Comparison of ENCODE assay signal across 20 cellular contexts in genomic region chr4:55906323-55906722, GRCh38. TPM values are rescaled to one million over a fixed set of nuclear protein-coding genes. Genes with fewer than 3 reads are reported as not detected.
A peak's percentile ranks its signal among the peaks of the same experiment; 100 is the strongest.
DNase-seq lines count a peak whose midpoint lies in the region; ATAC-seq lines count a peak whose summit lies in the region.
"Had no signal": no experiment of that assay in that cellular context is flagged by ENCODE, and none has a peak within 500 bp of the region (broad histone marks: within the 10 kb centered on the region; RNA-seq: fewer than 3 reads in every experiment).

No MANE protein-coding gene starts in this region.

- H3K27me3 ChIP-seq in CD4-positive, CD25-positive, alpha-beta regulatory T cell (ENCODE audit: control insufficient read depth, insufficient read depth, low read length): no peaks in the 10 kb centered on the region
- H3K27me3 ChIP-seq: BE2C had no signal

- H3K4me3 ChIP-seq in CD4-positive, CD25-positive, alpha-beta regulatory T cell (ENCODE audit: low read depth, low read length): no peak overlapping the region
- H3K4me3 ChIP-seq: GM23338 had no signal

- no peak overlapping the region for H3K4me3 Mint-ChIP-seq in activated CD4-positive, alpha-beta T cell treated with anti-CD3 and anti-CD28 coated beads, Interleukin-2, amount 10 ng/mL, durations not matched to agents 24 days and 14 days
- no peak overlapping the region for H3K4me3 Mint-ChIP-seq in CD4-positive, CD25-positive, alpha-beta regulatory T cell
- H3K4me3 Mint-ChIP-seq in T-cell: peak overlapping the region in 1 of 3 donors; percentile 55
- H3K4me3 Mint-ChIP-seq in activated CD4-positive, alpha-beta memory T cell treated with anti-CD3 and anti-CD28 coated beads, Interleukin-2, amount 10 ng/mL, durations not matched to agents 7 days and 5 days: no peak overlapping the region
- H3K4me3 Mint-ChIP-seq: GM23338 had no signal

- H3K27me3 Mint-ChIP-seq in activated CD4-positive, alpha-beta T cell treated with anti-CD3 and anti-CD28 coated beads, Interleukin-2, amount 10 ng/mL, durations not matched to agents 24 days and 14 days: no peaks in the 10 kb centered on the region
- H3K27me3 Mint-ChIP-seq in CD4-positive, CD25-positive, alpha-beta regulatory T cell: no peaks in the 10 kb centered on the region
- no peaks in the 10 kb centered on the region for H3K27me3 Mint-ChIP-seq in T-cell
- no peaks in the 10 kb centered on the region for H3K27me3 Mint-ChIP-seq in activated CD4-positive, alpha-beta memory T cell treated with anti-CD3 and anti-CD28 coated beads, Interleukin-2, amount 10 ng/mL, durations not matched to agents 7 days and 5 days
- H3K27me3 Mint-ChIP-seq: CD4-positive, alpha-beta memory T cell had no signal

- H3K36me3 Mint-ChIP-seq in activated CD4-positive, alpha-beta T cell treated with anti-CD3 and anti-CD28 coated beads, Interleukin-2, amount 10 ng/mL, durations not matched to agents 24 days and 14 days (ENCODE audit: low read depth): peaks cover 21% of the 10 kb centered on the region
- peaks cover 23% of the 10 kb centered on the region for H3K36me3 Mint-ChIP-seq in CD4-positive, CD25-positive, alpha-beta regulatory T cell
- peaks cover 18% of the 10 kb centered on the region for H3K36me3 Mint-ChIP-seq in T-cell
- peaks cover 32% of the 10 kb centered on the region for H3K36me3 Mint-ChIP-seq in activated CD4-positive, alpha-beta memory T cell treated with anti-CD3 and anti-CD28 coated beads, Interleukin-2, amount 10 ng/mL, durations not matched to agents 7 days and 5 days (ENCODE audit: low read depth)

- no peak for ATAC-seq in CD4-positive, CD25-positive, alpha-beta regulatory T cell (ENCODE audit: low read depth in 2 of 2)
- ATAC-seq in T-cell (replicated peaks in 1 of 4) (no peak), HG03280 (IDR thresholded peaks at IDR 0.05; ENCODE audit: unreplicated experiment) (no peak)
- ATAC-seq: GM23338, HepG2 had no signal

- no peaks in the 10 kb centered on the region for H3K9me3 Mint-ChIP-seq in activated CD4-positive, alpha-beta T cell treated with anti-CD3 and anti-CD28 coated beads, Interleukin-2, amount 10 ng/mL, durations not matched to agents 24 days and 14 days
- peaks cover 0 to 2% (median 0%) of the 10 kb centered on the region in 7 donors for H3K9me3 Mint-ChIP-seq in CD4-positive, CD25-positive, alpha-beta regulatory T cell
- H3K9me3 Mint-ChIP-seq in T-cell: no peaks in the 10 kb centered on the region
- no peaks in the 10 kb centered on the region for H3K9me3 Mint-ChIP-seq in activated CD4-positive, alpha-beta memory T cell treated with anti-CD3 and anti-CD28 coated beads, Interleukin-2, amount 10 ng/mL, durations not matched to agents 7 days and 5 days
- H3K9me3 Mint-ChIP-seq: CD4-positive, alpha-beta memory T cell; GM23338 had no signal

- H3K27ac ChIP-seq in CD4-positive, CD25-positive, alpha-beta regulatory T cell (ENCODE audit: insufficient read depth, low read length, poor library complexity, severe bottlenecking): no peak overlapping the region
- peak overlapping the region; percentile 36 for H3K27ac ChIP-seq in epithelial cell of prostate

- H3K27ac Mint-ChIP-seq in activated CD4-positive, alpha-beta T cell treated with anti-CD3 and anti-CD28 coated beads, Interleukin-2, amount 10 ng/mL, durations not matched to agents 24 days and 14 days: peak overlapping the region; percentile 69
- peak overlapping the region; percentile 9 to 67 (median 52) for H3K27ac Mint-ChIP-seq in CD4-positive, CD25-positive, alpha-beta regulatory T cell
- H3K27ac Mint-ChIP-seq in T-cell: peak overlapping the region; percentile 77 to 80
- H3K27ac Mint-ChIP-seq in activated CD4-positive, alpha-beta memory T cell treated with anti-CD3 and anti-CD28 coated beads, Interleukin-2, amount 10 ng/mL, durations not matched to agents 7 days and 5 days: no peak overlapping the region
- H3K27ac Mint-ChIP-seq: GM23338 had no signal

- POLR2A ChIA-PET in T-cell (lab: Charles Lee): interaction anchor here in 1 of 2 donors (0.6 kb wide), 1 partner anchor 127 kb away, joined by 3 read pairs; no protein-coding TSS in a partner anchor
- POLR2A ChIA-PET in activated CD4-positive, alpha-beta memory T cell treated with anti-CD3 and anti-CD28 coated beads, Interleukin-2, amount 10 ng/mL, durations not matched to agents 7 days and 5 days (lab: Charles Lee): no interaction called here

- no peak for DNase-seq in activated CD4-positive, alpha-beta T cell treated with anti-CD3 and anti-CD28 coated beads, Interleukin-2, amount 10 ng/mL, durations not matched to agents 24 days and 14 days
- no peak for DNase-seq in activated CD4-positive, alpha-beta T cell treated with anti-CD3 and anti-CD28 coated beads for 48 hours
- DNase-seq in CD4-positive, CD25-positive, alpha-beta regulatory T cell: no peak
- no peak for DNase-seq in T-cell
- no peak for DNase-seq in epithelial cell of prostate (ENCODE audit: low read depth, low spot score)
- DNase-seq in 8988T: no peak
- DNase-seq in activated CD4-positive, alpha-beta memory T cell treated with anti-CD3 and anti-CD28 coated beads, Interleukin-2, amount 10 ng/mL, durations not matched to agents 7 days and 5 days: no peak
- DNase-seq: BE2C, DMS53, KBM-7, MV-4-11, NCI-H187 treated with DMSO at 0.1 percent for 48 hours, NCI-H524, NCI-H82, RPMI8226, SIG-M5 had no signal

- CTCF ChIA-PET in T-cell (lab: Charles Lee): no interaction called here
- CTCF ChIA-PET in activated CD4-positive, alpha-beta memory T cell treated with anti-CD3 and anti-CD28 coated beads, Interleukin-2, amount 10 ng/mL, durations not matched to agents 7 days and 5 days (lab: Charles Lee): interaction anchor here (1.3 to 2.1 kb wide), 2 partner anchors 40 to 42 kb away, joined by 3 to 6 read pairs; partner anchors contain the start of gene CEP135

- intact Hi-C loops in activated CD4-positive, alpha-beta T cell treated with anti-CD3 and anti-CD28 coated beads, Interleukin-2, amount 10 ng/mL, durations not matched to agents 24 days and 14 days (cut with micrococcal nuclease): loop anchor here (5.0 kb wide), 1 partner anchor 54 kb away; the partner anchor contains the start of gene EXOC1

- H3K9me3 ChIP-seq in CD4-positive, CD25-positive, alpha-beta regulatory T cell (ENCODE audit: control insufficient read depth in 2 of 2, low read length in 2 of 2): no peaks in the 10 kb centered on the region
- H3K9me3 ChIP-seq: BE2C had no signal

- peaks cover 11% of the 10 kb centered on the region for H3K4me1 Mint-ChIP-seq in activated CD4-positive, alpha-beta T cell treated with anti-CD3 and anti-CD28 coated beads, Interleukin-2, amount 10 ng/mL, durations not matched to agents 24 days and 14 days
- H3K4me1 Mint-ChIP-seq in CD4-positive, CD25-positive, alpha-beta regulatory T cell: peaks cover 7 to 30% (median 26%) of the 10 kb centered on the region in 4 donors
- peaks cover 19 to 30% (median 24%) of the 10 kb centered on the region in 3 donors for H3K4me1 Mint-ChIP-seq in T-cell
- H3K4me1 Mint-ChIP-seq in activated CD4-positive, alpha-beta memory T cell treated with anti-CD3 and anti-CD28 coated beads, Interleukin-2, amount 10 ng/mL, durations not matched to agents 7 days and 5 days: peaks cover 12% of the 10 kb centered on the region
- H3K4me1 Mint-ChIP-seq: GM23338 had no signal

- H3K36me3 ChIP-seq in CD4-positive, CD25-positive, alpha-beta regulatory T cell (ENCODE audit: control insufficient read depth, insufficient read depth, low read length): peaks cover 37% of the 10 kb centered on the region
- H3K36me3 ChIP-seq: BE2C had no signal

- peaks cover 10% of the 10 kb centered on the region for H3K4me1 ChIP-seq in CD4-positive, CD25-positive, alpha-beta regulatory T cell (ENCODE audit: control insufficient read depth, insufficient read depth, low read length, poor library complexity, severe bottlenecking)

RNA-seq across cellular contexts. Expression of gene CEP135, which starts 42.4 kb away (rescaled TPM):
- 16.3 and 16.9 TPM in 2 replicates for total RNA-seq in activated CD4-positive, alpha-beta T cell treated with anti-CD3 and anti-CD28 coated beads, Interleukin-2, amount 10 ng/mL, durations not matched to agents 24 days and 14 days
- total RNA-seq in CD4-positive, CD25-positive, alpha-beta regulatory T cell: 23.9 TPM
- polyA plus RNA-seq in CD4-positive, CD25-positive, alpha-beta regulatory T cell: 10 to 100 TPM in 3 of 4 donors, 1 to 10 TPM in 1; 9.3 to 13.6 (median 10.4) TPM
- 10 to 100 TPM; 17.3 to 24.5 (median 21.7) TPM for total RNA-seq in T-cell
- 10 to 100 TPM; 18.0 to 18.8 TPM for total RNA-seq in activated CD4-positive, alpha-beta memory T cell treated with anti-CD3 and anti-CD28 coated beads, Interleukin-2, amount 10 ng/mL, durations not matched to agents 7 days and 5 days

RNA-seq across cellular contexts. Expression of gene EXOC1, which starts 52.9 kb away (rescaled TPM):
- total RNA-seq in activated CD4-positive, alpha-beta T cell treated with anti-CD3 and anti-CD28 coated beads, Interleukin-2, amount 10 ng/mL, durations not matched to agents 24 days and 14 days: 20.8 and 21.5 TPM in 2 replicates
- total RNA-seq in CD4-positive, CD25-positive, alpha-beta regulatory T cell: 23.3 TPM
- polyA plus RNA-seq in CD4-positive, CD25-positive, alpha-beta regulatory T cell: 10 to 100 TPM; 14.8 to 24.3 (median 16.1) TPM
- total RNA-seq in T-cell: 10 to 100 TPM; 20.8 to 37.0 (median 34.7) TPM
- total RNA-seq in activated CD4-positive, alpha-beta memory T cell treated with anti-CD3 and anti-CD28 coated beads, Interleukin-2, amount 10 ng/mL, durations not matched to agents 7 days and 5 days: 10 to 100 TPM; 34.5 to 37.2 TPM
